ENCODE assay signal across 7 cellular contexts in the genomic region with DNA sequence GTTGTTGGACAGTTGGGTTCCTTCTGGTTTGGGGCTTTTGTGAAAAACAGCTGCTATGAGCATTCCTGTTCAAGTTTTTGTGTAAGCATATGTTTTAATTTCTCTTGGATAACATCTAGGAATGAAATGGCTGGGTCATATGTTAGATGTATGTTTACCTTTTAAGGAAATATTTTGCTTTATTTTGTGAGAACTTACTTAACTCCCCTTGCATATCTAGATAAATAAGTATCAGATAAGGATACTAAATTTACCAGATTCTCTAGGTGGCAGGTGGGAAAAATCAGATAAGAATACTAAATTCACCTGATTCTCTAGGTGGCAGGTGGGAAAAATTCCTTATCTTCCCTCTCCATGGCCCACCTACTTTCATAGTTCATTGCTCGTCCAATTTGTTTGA. TPM values are rescaled to one million over a fixed set of nuclear protein-coding genes. Genes with fewer than 3 reads are reported as not detected.
DNase-seq lines count a peak whose midpoint lies in the region; ATAC-seq and TF ChIP-seq lines count a peak whose summit lies in the region.

No MANE protein-coding gene starts in this region.

- no peaks in the 10 kb centered on the region for H3K9me3 ChIP-seq in SU-DHL-6 (ENCODE audit: insufficient read depth, low read length)
- H3K9me3 ChIP-seq in esophagus muscularis mucosa: no peaks in the 10 kb centered on the region
- no peaks in the 10 kb centered on the region for H3K9me3 ChIP-seq in trophoblast cell (ENCODE audit: insufficient read depth, low read depth, low read length)

- H3K79me1 ChIP-seq in trophoblast cell (ENCODE audit: low read length): peaks cover 7% of the 10 kb centered on the region

- H3K79me2 ChIP-seq in SU-DHL-6 (ENCODE audit: insufficient read depth, low read length) (peaks cover 26% of the 10 kb centered on the region), trophoblast cell (ENCODE audit: control insufficient read depth, insufficient read depth, low read length, poor library complexity) (peaks cover 2% of the 10 kb centered on the region)

- no peak overlapping the region for H3K27ac Mint-ChIP-seq in HFFc6

- no peak overlapping the region for H2BK12ac ChIP-seq in trophoblast cell (ENCODE audit: low read length)

- no peak for DNase-seq in HFFc6
- no peak for DNase-seq in esophagus muscularis mucosa (ENCODE audit: extremely low spot score)
- DNase-seq in trophoblast cell: peak in 1 of 2 donors; percentile 73
- DNase-seq in left colon: no peak
- no peak for DNase-seq in RKO (ENCODE audit: low spot score)

- H3K9me2 ChIP-seq in SU-DHL-6 (replicated peaks; ENCODE audit: insufficient read depth, low read length): no peaks in the 10 kb centered on the region

- no peaks in the 10 kb centered on the region for H3K36me3 Mint-ChIP-seq in HFFc6 (ENCODE audit: low read depth)

- no peak overlapping the region for H3K23ac ChIP-seq in trophoblast cell (ENCODE audit: low read length)

- no peak overlapping the region for H3K18ac ChIP-seq in trophoblast cell (ENCODE audit: low read length)

- H3K36me3 ChIP-seq in SU-DHL-6 (ENCODE audit: low read length): no peaks in the 10 kb centered on the region
- H3K36me3 ChIP-seq in esophagus muscularis mucosa: no peaks in the 10 kb centered on the region
- no peaks in the 10 kb centered on the region for H3K36me3 ChIP-seq in trophoblast cell (ENCODE audit: control insufficient read depth in 1 of 2, insufficient read depth in 2 of 2, low read length in 2 of 2)

- H4K91ac ChIP-seq in trophoblast cell (ENCODE audit: low read depth, low read length): no peak overlapping the region

- intact Hi-C loops in esophagus muscularis mucosa (cut with DNase I) (loop anchor here (5.0 kb wide), 2 partner anchors 127 to 392 kb away; a partner anchor contains a TSS), left colon (cut with DNase I, micrococcal nuclease) (no loop called here)

- peak overlapping the region; percentile 95 for H2AFZ ChIP-seq in SU-DHL-6 (ENCODE audit: low read depth, low read length, severe bottlenecking)
- H2AFZ ChIP-seq in trophoblast cell (ENCODE audit: insufficient read depth, low read length, poor library complexity): no peak overlapping the region

- no peak overlapping the region for H3K14ac ChIP-seq in trophoblast cell (ENCODE audit: low read length)

- H3K4me2 ChIP-seq in SU-DHL-6 (ENCODE audit: low read depth, low read length, poor library complexity, severe bottlenecking): peak overlapping the region; percentile 84
- peak overlapping the region; percentile 80 for H3K4me2 ChIP-seq in trophoblast cell (ENCODE audit: low read length)

- no peak overlapping the region for H2BK120ac ChIP-seq in trophoblast cell (ENCODE audit: insufficient read depth, low read length, poor library complexity)

- peak overlapping the region; percentile 95 for H3K4me3 Mint-ChIP-seq in HFFc6

- H2BK5ac ChIP-seq in trophoblast cell (ENCODE audit: low read depth, low read length, poor library complexity): no peak overlapping the region

- no peaks in the 10 kb centered on the region for H3K9me3 Mint-ChIP-seq in HFFc6

- no peak overlapping the region for H3K4me3 ChIP-seq in SU-DHL-6 (ENCODE audit: insufficient read depth, low read length, poor library complexity, severe bottlenecking)
- H3K4me3 ChIP-seq in esophagus muscularis mucosa: peak overlapping the region in 3 of 4 donors; percentile 71 to 85 (median 84)
- H3K4me3 ChIP-seq in trophoblast cell (ENCODE audit: low read depth, low read length): no peak overlapping the region

- H4K8ac ChIP-seq in trophoblast cell (ENCODE audit: low read depth, low read length): no peak overlapping the region

- H3F3A ChIP-seq in SU-DHL-6 (ENCODE audit: insufficient read depth): peaks cover 4% of the 10 kb centered on the region; the same call in 1 of the 2 replicates

- TF ChIP-seq CTCF in HFFc6 (IDR thresholded peaks at IDR 0.05) (no peak), SU-DHL-6 (IDR thresholded peaks at IDR 0.05; ENCODE audit: insufficient read depth, low read length, poor library complexity, severe bottlenecking) (no peak), esophagus muscularis mucosa (IDR thresholded peaks at IDR 0.05) (no peak)

- H3K9ac ChIP-seq in SU-DHL-6 (ENCODE audit: low read length) (no peak overlapping the region), trophoblast cell (ENCODE audit: low read length) (no peak overlapping the region)

- no peak overlapping the region for H3K4ac ChIP-seq in trophoblast cell (ENCODE audit: low read depth, low read length)

- no peak for TF ChIP-seq EP300 in esophagus muscularis mucosa (IDR thresholded peaks at IDR 0.05)

- H3K4me1 Mint-ChIP-seq in HFFc6 (ENCODE audit: low read depth): peaks cover 24% of the 10 kb centered on the region

- 21% methylated on average over 1 of the region's 1 CpG for WGBS in esophagus muscularis mucosa
- WGBS in trophoblast cell (ENCODE audit: extremely low coverage, insufficient coverage, insufficient read length): no CpG with 5 or more reads among the region's 1 CpG

- ATAC-seq in left colon: no peak
- ATAC-seq in GM21576 (IDR thresholded peaks at IDR 0.05; ENCODE audit: unreplicated experiment): no peak

- H3K27ac ChIP-seq in SU-DHL-6 (ENCODE audit: low read depth, low read length) (no peak overlapping the region), esophagus muscularis mucosa (replicated peaks in 1 of 4) (peak overlapping the region in 1 of 4 donors; percentile 67), trophoblast cell (ENCODE audit: low read depth, low read length) (peak overlapping the region; percentile 79)

- H3K27me3 Mint-ChIP-seq in HFFc6 (ENCODE audit: insufficient read depth): no peaks in the 10 kb centered on the region; the same call in 1 of the 2 replicates

- no peak overlapping the region for H4K12ac ChIP-seq in trophoblast cell (ENCODE audit: low read depth, low read length)

- H3K27me3 ChIP-seq in SU-DHL-6 (ENCODE audit: low read length): no peaks in the 10 kb centered on the region
- H3K27me3 ChIP-seq in esophagus muscularis mucosa: no peaks in the 10 kb centered on the region
- H3K27me3 ChIP-seq in trophoblast cell (ENCODE audit: insufficient read depth, low read length): no peaks in the 10 kb centered on the region

- H3K4me1 ChIP-seq in esophagus muscularis mucosa (peaks cover 11 to 15% (median 14%) of the 10 kb centered on the region in 4 donors), trophoblast cell (ENCODE audit: control insufficient read depth in 1 of 2, insufficient read depth in 2 of 2, low read length in 2 of 2) (no peaks in the 10 kb centered on the region)

- no peaks in the 10 kb centered on the region for H4K20me1 ChIP-seq in SU-DHL-6 (ENCODE audit: low read depth, low read length)

- no peak for TF ChIP-seq POLR2A in esophagus muscularis mucosa (IDR thresholded peaks at IDR 0.05; ENCODE audit: low read depth)

- no peak overlapping the region for H2AK5ac ChIP-seq in trophoblast cell (ENCODE audit: low read length)

RNA-seq across cellular contexts. Expression of a gene that starts 1.1 kb away (rescaled TPM):
- 1 to 10 TPM in 4 of 6 experiments, under 1 TPM in 2; 0.64 to 1.4 (median 1.2) TPM for total RNA-seq in HFFc6 (2021; fragmentation: NEBNext Ultra II Directional; extraction: Animal tissue kit (Norgen Biotek cat#: 25700))
- total RNA-seq in esophagus muscularis mucosa (1 to 10 TPM; 1.2 to 2.0 (median 1.5) TPM), left colon (100 to 1,000 TPM; 457 to 472 TPM)
- 6.3 and 6.7 TPM in 2 replicates for polyA plus RNA-seq in trophoblast cell (2013)

RNA-seq across cellular contexts. Expression of a gene that starts 16.6 kb away (rescaled TPM):
- total RNA-seq in HFFc6 (2021; fragmentation: NEBNext Ultra II Directional; extraction: Animal tissue kit (Norgen Biotek cat#: 25700)): 10 to 100 TPM; 23.3 to 25.6 (median 24.3) TPM
- 10 to 100 TPM in 3 of 4 donors, 1 to 10 TPM in 1; 9.5 to 16.6 (median 13.3) TPM for total RNA-seq in esophagus muscularis mucosa
- 7.4 and 7.8 TPM in 2 replicates for polyA plus RNA-seq in trophoblast cell (2013)
- total RNA-seq in left colon: 10 to 100 TPM; 13.7 to 18.9 TPM

Comparison
In these comparisons a context has a peak if more than half of its experiments do, and no peak if none do; other contexts are left out.
1. H3K4me3 ChIP-seq: peak in esophagus muscularis mucosa (3 of 4); none in SU-DHL-6 (single experiment) and trophoblast cell (single experiment).
2. RNA of a gene that starts 1.1 kb away (total RNA-seq): 457 to 472 TPM in left colon; 1.2 to 2.0 TPM in esophagus muscularis mucosa and 0.64 to 1.4 TPM in HFFc6; every median in the first group is over 100 times any median in the second.